In genomic region chr9:121299125-121299466, GRCh38 we compare ENCODE assay signal across 8 cellular contexts.
DNase-seq lines count a peak whose midpoint lies in the region; ATAC-seq and TF ChIP-seq lines count a peak whose summit lies in the region.

No MANE protein-coding gene starts in this region.

- DNase-seq in stimulated activated naive B cell treated with anti-CD40 and anti-IgM and Interleukin-4, amounts not matched to agents 10 μg/mL and 1 μg/mL and 100 μg/mL, for 72 hours = no peak
- DNase-seq in GM13976 (ENCODE audit: low spot score) (no peak), COR-L47 (lab: John Stamatoyannopoulos, UW) (no peak), DMS79 (lab: John Stamatoyannopoulos, UW) (no peak)
- DNase-seq in activated CD8-positive, alpha-beta memory T cell treated with anti-CD3 and anti-CD28 coated beads for 24 hours = no peak

- H3K36me3 Mint-ChIP-seq in stimulated activated naive B cell treated with anti-CD40 and anti-IgM and Interleukin-4, amounts not matched to agents 10 μg/mL and 1 μg/mL and 100 μg/mL, for 72 hours = peaks cover 6 to 17% of the 10 kb centered on the region in 2 donors

- H3K9me3 ChIP-seq in iPS-18c (ENCODE audit: control insufficient read depth, insufficient read depth, low read length) = no peaks in the 10 kb centered on the region

- peak overlapping the region; percentile 53; the same call in 1 of the 2 replicates for H3K4me3 ChIP-seq in iPS-18c (ENCODE audit: insufficient read depth, low read depth, low read length)

- H3K4me1 Mint-ChIP-seq in stimulated activated naive B cell treated with anti-CD40 and anti-IgM and Interleukin-4, amounts not matched to agents 10 μg/mL and 1 μg/mL and 100 μg/mL, for 72 hours = peaks cover 14 to 30% of the 10 kb centered on the region in 2 donors

- no peak overlapping the region for H3K27ac Mint-ChIP-seq in stimulated activated naive B cell treated with anti-CD40 and anti-IgM and Interleukin-4, amounts not matched to agents 10 μg/mL and 1 μg/mL and 100 μg/mL, for 72 hours

- peak overlapping the region; percentile 75 to 77 for H3K4me3 Mint-ChIP-seq in stimulated activated naive B cell treated with anti-CD40 and anti-IgM and Interleukin-4, amounts not matched to agents 10 μg/mL and 1 μg/mL and 100 μg/mL, for 72 hours

- H3K9me3 Mint-ChIP-seq in stimulated activated naive B cell treated with anti-CD40 and anti-IgM and Interleukin-4, amounts not matched to agents 10 μg/mL and 1 μg/mL and 100 μg/mL, for 72 hours = no peaks in the 10 kb centered on the region

- in situ Hi-C loops in GM13976 (cut with MboI; ENCODE audit: low sequenced_read_pairs, unreplicated experiment) = no loop called here

- ATAC-seq in HG03175 (IDR thresholded peaks at IDR 0.05; ENCODE audit: unreplicated experiment) = peak; percentile 21
- ATAC-seq in stimulated activated naive B cell treated with anti-CD40 and anti-IgM and Interleukin-4, amounts not matched to agents 10 μg/mL and 1 μg/mL and 100 μg/mL, for 72 hours (replicated peaks) = peak; percentile 44 to 48

- H3K27ac ChIP-seq in angular gyrus (ENCODE audit: low read depth, low read length) = peak overlapping the region; percentile 91

- TF ChIP-seq CTCF in GM13976 (IDR thresholded peaks at IDR 0.05; ENCODE audit: borderline replicate concordance, control extremely low read depth, extremely low read depth, insufficient read depth, missing control alignments) = no peak

- peaks cover 6 to 10% of the 10 kb centered on the region in 2 donors for H3K27me3 Mint-ChIP-seq in stimulated activated naive B cell treated with anti-CD40 and anti-IgM and Interleukin-4, amounts not matched to agents 10 μg/mL and 1 μg/mL and 100 μg/mL, for 72 hours
